ENCODE assay signal across 8 cellular contexts in genomic region chr1:180631197-180631765, GRCh38. TPM values are rescaled to one million over a fixed set of nuclear protein-coding genes. Genes with fewer than 3 reads are reported as not detected.
A peak's percentile ranks its signal among the peaks of the same experiment; 100 is the strongest.
DNase-seq lines count a peak whose midpoint lies in the region; ATAC-seq and TF ChIP-seq lines count a peak whose summit lies in the region.

No MANE protein-coding gene starts in this region.

- ATAC-seq in Right ventricle myocardium superior (ENCODE audit: poor library complexity): no peak
- no peak for ATAC-seq in lung (ENCODE audit: insufficient read depth, low FRiP score)

- peak overlapping the region; percentile 80 for H3K4me3 ChIP-seq in left ventricle myocardium inferior
- no peak overlapping the region for H3K4me3 ChIP-seq in lung
- H3K4me3 ChIP-seq in uterus: no peak overlapping the region

- TF ChIP-seq CTCF in left ventricle myocardium inferior (IDR thresholded peaks at IDR 0.05; ENCODE audit: borderline replicate concordance) (no peak), VCaP (conservative IDR thresholded peaks at IDR 0.05) (no peak), lung (IDR thresholded peaks at IDR 0.05; ENCODE audit: control extremely low read depth, extremely low read depth) (no peak), uterus (IDR thresholded peaks at IDR 0.05) (no peak)

- intact Hi-C loops in left ventricle myocardium inferior (cut with micrococcal nuclease) (loop anchor here (10.0 kb wide), 1 partner anchor 224 kb away; no protein-coding TSS in a partner anchor), Right ventricle myocardium superior (cut with DNase I) (loop anchor here (5.0 to 10.0 kb wide), 2 partner anchors 89 to 224 kb away; no protein-coding TSS in a partner anchor), uterus (cut with DNase I; ENCODE audit: low total_unique reads) (no loop called here)

- H3K9me3 ChIP-seq in left ventricle myocardium inferior (replicated peaks) (no peaks in the 10 kb centered on the region), lung (ENCODE audit: control insufficient read depth in 2 of 2, insufficient read depth in 1 of 2, low read length in 1 of 2) (no peaks in the 10 kb centered on the region), uterus (no peaks in the 10 kb centered on the region)

- H3K27ac ChIP-seq in left ventricle myocardium inferior (replicated peaks): peak overlapping the region; percentile 96
- H3K27ac ChIP-seq in VCaP: peak overlapping the region; percentile 79
- peak overlapping the region; percentile 61 to 64 for H3K27ac ChIP-seq in lung (ENCODE audit: low read depth in 1 of 2, low read length in 1 of 2)
- H3K27ac ChIP-seq in uterus: peak overlapping the region; percentile 19 to 87

- DNase-seq in left ventricle myocardium inferior: no peak
- no peak for DNase-seq in Right ventricle myocardium superior
- no peak for DNase-seq in lung (ENCODE audit: low spot score)
- DNase-seq in uterus: no peak
- no peak for DNase-seq in GDM1 (lab: John Stamatoyannopoulos, UW)
- DNase-seq in NCI-H1417 treated with DMSO at 0.1 percent for 48 hours (lab: John Stamatoyannopoulos, UW): no peak
- DNase-seq in activated CD4-positive, alpha-beta T cell treated with anti-CD3 and anti-CD28 coated beads for 48 hours: no peak

- no peaks in the 10 kb centered on the region for H3K36me3 ChIP-seq in left ventricle myocardium inferior
- H3K36me3 ChIP-seq in lung (ENCODE audit: control insufficient read depth in 2 of 2, insufficient read depth in 2 of 2, low read length in 2 of 2): no peaks in the 10 kb centered on the region
- no peaks in the 10 kb centered on the region for H3K36me3 ChIP-seq in uterus

- H3K4me1 ChIP-seq in left ventricle myocardium inferior: peaks cover 61% of the 10 kb centered on the region
- H3K4me1 ChIP-seq in lung (ENCODE audit: control insufficient read depth in 2 of 2, insufficient read depth in 2 of 2, low read length in 2 of 2): no peaks in the 10 kb centered on the region
- H3K4me1 ChIP-seq in uterus: no peaks in the 10 kb centered on the region

- whole genome bisulfite sequencing in lung, 2 donors: 44 to 46% methylated on average over 6 of the region's 6 CpGs

- H3K27me3 ChIP-seq in left ventricle myocardium inferior (ENCODE audit: low read depth): no peaks in the 10 kb centered on the region
- H3K27me3 ChIP-seq in lung (ENCODE audit: control insufficient read depth, insufficient read depth): no peaks in the 10 kb centered on the region
- no peaks in the 10 kb centered on the region for H3K27me3 ChIP-seq in uterus

- TF ChIP-seq POLR2A in uterus (IDR thresholded peaks at IDR 0.05): no peak

RNA-seq across cellular contexts. Expression of gene XPR1, which starts 0.5 kb away (rescaled TPM):
- total RNA-seq in left ventricle myocardium inferior (60.4 TPM), Right ventricle myocardium superior (38.6 TPM), lung (10 to 100 TPM; 29.0 to 44.0 TPM), uterus (10 to 100 TPM in 3 of 4 donors, 1 to 10 TPM in 1; 10.0 to 29.7 (median 26.2) TPM)
- polyA plus RNA-seq in lung: 10 to 100 TPM in 1 of 2 donors, 1 to 10 TPM in 1; 7.4 to 14.7 TPM
